ENCODE assay signal across 1 cellular context in genomic region chr16:7137560-7138330, GRCh38.
TF ChIP-seq lines count a peak whose summit lies in the region.

No MANE protein-coding gene starts in this region.

TF ChIP-seq in K562, 482 proteins besides CTCF, POLR2A, EP300 and RAD21 (continued from another document):
- TF ChIP-seq JUND (IDR thresholded peaks at IDR 0.05; ENCODE audit: borderline replicate concordance, low read depth, low read length), result peak; percentile 45; the same call in 1 of the 2 replicates
- TF ChIP-seq JUND (tag; IDR thresholded peaks at IDR 0.05; ENCODE audit: borderline replicate concordance, low read depth, low read length), result 0 out of 3 replicates have a peak, but pooled peaks have one; percentile 25
- TF ChIP-seq CBFA2T3 (IDR thresholded peaks at IDR 0.05), result no peak
- no peak for TF ChIP-seq BDP1 (IDR thresholded peaks at IDR 0.05; ENCODE audit: insufficient read depth, insufficient read length)
- TF ChIP-seq ZNF589 (CRISPR knock-in tag; IDR thresholded peaks at IDR 0.05; ENCODE audit: low read depth), result no peak
- no peak for TF ChIP-seq KDM4B (IDR thresholded peaks at IDR 0.05; ENCODE audit: borderline replicate concordance in 2 of 2, low read depth in 1 of 2)
- TF ChIP-seq ZC3H4 (CRISPR knock-in tag; IDR thresholded peaks at IDR 0.05; ENCODE audit: borderline replicate concordance), result no peak
- peak; percentile 70 for TF ChIP-seq FOSL1 (tag; conservative IDR thresholded peaks at IDR 0.05)
- no peak for TF ChIP-seq CEBPG (CRISPR knock-in tag; IDR thresholded peaks at IDR 0.05)
- peak; percentile 33 to 49; a peak in 1 of 4 replicates for TF ChIP-seq CEBPG (tag; conservative IDR thresholded peaks at IDR 0.05 in 1 of 2, IDR thresholded peaks at IDR 0.05 in 1 of 2)
- TF ChIP-seq IFI16 (CRISPR knock-in tag; IDR thresholded peaks at IDR 0.05), result no peak
